19 cellular contexts compared by ENCODE assay signal in the genomic region with DNA sequence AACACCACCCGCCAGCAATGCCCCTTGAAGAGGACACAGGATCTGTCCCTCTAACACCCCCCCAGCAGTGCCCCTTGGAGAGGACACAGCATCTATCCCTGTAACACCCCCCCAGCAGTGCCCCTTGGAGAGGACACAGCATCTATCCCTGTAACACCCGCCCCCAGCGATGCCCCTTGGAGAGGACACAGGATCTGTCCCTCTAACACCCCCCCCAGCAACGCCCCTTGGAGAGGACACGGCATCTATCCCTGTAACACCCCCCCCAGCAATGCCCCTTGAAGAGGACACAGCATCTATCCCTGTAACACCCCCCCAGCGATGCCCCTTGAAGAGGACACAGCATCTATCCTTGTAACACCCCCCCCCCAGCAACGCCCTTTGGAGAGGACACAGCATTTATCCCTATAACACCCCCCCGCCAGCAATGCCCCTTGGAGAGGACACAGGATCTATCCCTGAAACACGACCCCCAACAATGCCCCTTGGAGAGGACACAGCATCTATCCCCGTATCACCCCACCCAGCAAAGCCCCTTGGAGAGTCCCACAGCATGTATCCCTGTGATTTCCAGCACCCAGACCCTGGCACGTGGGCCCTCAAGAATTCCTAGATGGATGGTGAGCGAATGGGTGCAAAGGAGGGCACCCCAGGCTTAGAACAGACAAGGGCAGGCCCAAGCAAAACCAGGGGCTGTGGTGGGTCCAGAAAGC. TPM values are rescaled to one million over a fixed set of nuclear protein-coding genes. Genes with fewer than 3 reads are reported as not detected.
A peak's percentile ranks its signal among the peaks of the same experiment; 100 is the strongest.
DNase-seq lines count a peak whose midpoint lies in the region; ATAC-seq and TF ChIP-seq lines count a peak whose summit lies in the region.
"Had no signal": no experiment of that assay in that cellular context is flagged by ENCODE, and none has a peak within 500 bp of the region (broad histone marks: within the 10 kb centered on the region; RNA-seq: fewer than 3 reads in every experiment).

No MANE protein-coding gene starts in this region.

- TF ChIP-seq CTCF in endothelial cell (IDR thresholded peaks at IDR 0.05; ENCODE audit: unreplicated experiment): no peak
- no peak for TF ChIP-seq CTCF in spleen (IDR thresholded peaks at IDR 0.05 in 8 of 11, conservative IDR thresholded peaks at IDR 0.05 in 3 of 11)
- TF ChIP-seq CTCF in WERI-Rb-1 (IDR thresholded peaks at IDR 0.05; ENCODE audit: low read depth, low read length): no peak

- no peak for ATAC-seq in GM21360 (IDR thresholded peaks at IDR 0.05; ENCODE audit: unreplicated experiment)
- ATAC-seq: CD8-positive, alpha-beta T cell; GM23338; HCT116 had no signal

- TF ChIP-seq POLR2A in spleen (IDR thresholded peaks at IDR 0.05): no peak

- no peak overlapping the region for H3K18ac ChIP-seq in neuronal stem cell (ENCODE audit: low read length)

- H3K79me1 ChIP-seq in neuronal stem cell (ENCODE audit: low read depth, low read length): peaks cover 2% of the 10 kb centered on the region

- H3K4me3 ChIP-seq in neuronal stem cell (ENCODE audit: low read length in 2 of 2) (no peak overlapping the region), spleen (no peak overlapping the region), WERI-Rb-1 (ENCODE audit: low read depth, low read length) (no peak overlapping the region)
- H3K4me3 ChIP-seq: BLaER1, GM23338 had no signal

- H3K4me1 ChIP-seq in neuronal stem cell (ENCODE audit: control insufficient read depth in 2 of 2, insufficient read depth in 1 of 2, low read depth in 1 of 2, low read length in 2 of 2): peaks cover 10 to 11% of the 10 kb centered on the region in 2 donors
- peaks cover 0 to 24% (median 9%) of the 10 kb centered on the region in 6 donors for H3K4me1 ChIP-seq in spleen
- H3K4me1 ChIP-seq: Caco-2 had no signal

- peak overlapping the region; percentile 37 for H3K4me3 Mint-ChIP-seq in endothelial cell (ENCODE audit: unreplicated experiment)
- H3K4me3 Mint-ChIP-seq: B cell; CD4-positive, CD25-positive, alpha-beta regulatory T cell; CD8-positive, alpha-beta T cell; GM23338; H9; HFFc6 had no signal

- no CpG with 5 or more reads among the region's 12 CpGs for WGBS in neuronal stem cell (ENCODE audit: extremely low coverage in 2 of 2, insufficient read length in 2 of 2, insufficient replicate concordance in 1 of 2), 2 donors
- WGBS in spleen, 5 donors: 73 to 98% (median 95%) methylated on average over 5 to 11 of the region's 12 CpGs

- H2BK15ac ChIP-seq in neuronal stem cell (ENCODE audit: low read length): no peak overlapping the region

- intact Hi-C loops in spleen (cut with DNase I; ENCODE audit: low total_unique reads): no loop called here

- H2BK12ac ChIP-seq in neuronal stem cell (ENCODE audit: low read length): no peak overlapping the region

- peaks cover 15% of the 10 kb centered on the region for H3K27me3 Mint-ChIP-seq in endothelial cell (ENCODE audit: unreplicated experiment)
- H3K27me3 Mint-ChIP-seq: B cell; CD4-positive, CD25-positive, alpha-beta regulatory T cell had no signal

- H3K9ac ChIP-seq in neuronal stem cell (ENCODE audit: low read depth, low read length, poor library complexity): peak overlapping the region; percentile 44
- H3K9ac ChIP-seq: BLaER1 had no signal

- H2AFZ ChIP-seq in neuronal stem cell (ENCODE audit: low read length): no peak overlapping the region
- H2AFZ ChIP-seq: GM23338 had no signal

- no peak overlapping the region for H2AK5ac ChIP-seq in neuronal stem cell (ENCODE audit: low read depth, low read length)

- H4K8ac ChIP-seq in neuronal stem cell (ENCODE audit: low read depth, low read length): no peak overlapping the region

- no peak overlapping the region for H2BK120ac ChIP-seq in neuronal stem cell (ENCODE audit: low read depth, low read length)

- peaks cover 17 to 36% of the 10 kb centered on the region in 2 donors for H3K36me3 ChIP-seq in neuronal stem cell (replicated peaks in 1 of 2; ENCODE audit: control insufficient read depth in 2 of 2, insufficient read depth in 2 of 2, low read length in 2 of 2)
- peaks cover 0 to 88% (median 69%) of the 10 kb centered on the region in 6 donors for H3K36me3 ChIP-seq in spleen
- H3K36me3 ChIP-seq in WERI-Rb-1: no peaks in the 10 kb centered on the region

- H3K9me3 ChIP-seq in neuronal stem cell (replicated peaks in 1 of 2; ENCODE audit: control insufficient read depth in 2 of 2, insufficient read depth in 1 of 2, low read depth in 1 of 2, low read length in 2 of 2): no peaks in the 10 kb centered on the region
- no peaks in the 10 kb centered on the region for H3K9me3 ChIP-seq in spleen
- no peaks in the 10 kb centered on the region for H3K9me3 ChIP-seq in WERI-Rb-1 (ENCODE audit: severe bottlenecking)
- H3K9me3 ChIP-seq: BLaER1, Caco-2 had no signal

- peak overlapping the region; percentile 43 for H3K23ac ChIP-seq in neuronal stem cell (ENCODE audit: low read depth, low read length, poor library complexity)

- no peak overlapping the region for H3K4ac ChIP-seq in neuronal stem cell (ENCODE audit: low read length)

- DNase-seq in NCI-H226 (peak; percentile 0), endothelial cell (ENCODE audit: low spot score) (no peak), neuronal stem cell (ENCODE audit: low spot score) (no peak), spleen (peak; percentile 35), WERI-Rb-1 (no peak), kidney glomerular epithelial cell (lab: John Stamatoyannopoulos, UW) (no peak)
- DNase-seq: Caco-2; CD4-positive, CD25-positive, alpha-beta regulatory T cell; CD8-positive, alpha-beta T cell; DMS153; DND-41; H9; HFFc6 had no signal

- H4K91ac ChIP-seq in neuronal stem cell (ENCODE audit: low read depth, low read length, poor library complexity): no peak overlapping the region

- no peak overlapping the region for H3K14ac ChIP-seq in neuronal stem cell (ENCODE audit: low read length)

- H3K27ac ChIP-seq in neuronal stem cell (replicated peaks; ENCODE audit: low read length) (no peak overlapping the region), spleen (no peak overlapping the region), WERI-Rb-1 (no peak overlapping the region)
- H3K27ac ChIP-seq: BLaER1, C4-2B had no signal

- H3K27me3 ChIP-seq in neuronal stem cell (ENCODE audit: control insufficient read depth in 3 of 3, insufficient read depth in 3 of 3, low read depth in 1 of 3, low read length in 3 of 3) (no peaks in the 10 kb centered on the region), spleen (replicated peaks in 1 of 7) (no peaks in the 10 kb centered on the region), WERI-Rb-1 (ENCODE audit: insufficient read depth, low read depth, severe bottlenecking) (no peaks in the 10 kb centered on the region)
- H3K27me3 ChIP-seq: BLaER1 had no signal

- H3K9me3 Mint-ChIP-seq in endothelial cell (ENCODE audit: unreplicated experiment): no peaks in the 10 kb centered on the region
- H3K9me3 Mint-ChIP-seq: CD4-positive, CD25-positive, alpha-beta regulatory T cell; CD8-positive, alpha-beta T cell; GM23338; H9; HFFc6 had no signal

- H3K36me3 Mint-ChIP-seq in endothelial cell (ENCODE audit: low read depth, unreplicated experiment): peaks cover 31% of the 10 kb centered on the region

- H2BK5ac ChIP-seq in neuronal stem cell (ENCODE audit: low read length): no peak overlapping the region

- H3K4me1 Mint-ChIP-seq in endothelial cell (ENCODE audit: unreplicated experiment): peaks cover 35% of the 10 kb centered on the region
- H3K4me1 Mint-ChIP-seq: B cell had no signal

- H3K4me2 ChIP-seq in neuronal stem cell (ENCODE audit: insufficient read depth, low read length, poor library complexity, severe bottlenecking): no peak overlapping the region
- H3K4me2 ChIP-seq: BLaER1, GM23338 had no signal

- H3K27ac Mint-ChIP-seq in endothelial cell (ENCODE audit: unreplicated experiment): no peak overlapping the region
- H3K27ac Mint-ChIP-seq: B cell; CD8-positive, alpha-beta T cell; GM23338; H9; HFFc6 had no signal

RNA-seq across cellular contexts. Expression of gene TNK2, which starts 26.9 kb away (rescaled TPM):
- total RNA-seq in endothelial cell (ENCODE audit: unreplicated experiment) (135 TPM), spleen (100 to 1,000 TPM in 2 of 7 donors, 10 to 100 TPM in 5; 34.4 to 104 (median 81.4) TPM)
- polyA plus RNA-seq in neuronal stem cell (2013, experiment 1 of 2): 21.3 TPM
- polyA plus RNA-seq in neuronal stem cell (2013, experiment 2 of 2): 20.7 TPM
- polyA plus RNA-seq in spleen: 10 to 100 TPM; 30.6 to 86.4 (median 71.0) TPM

Comparison
In these comparisons a context has a peak if more than half of its experiments do, and no peak if none do; other contexts are left out.
1. DNase-seq: peak in NCI-H226 (single experiment) and spleen (single experiment); none in endothelial cell (single experiment), neuronal stem cell (single experiment), WERI-Rb-1 (single experiment) and kidney glomerular epithelial cell (single experiment).